In genomic region chr22:49435596-49435995, GRCh38 we compare ENCODE assay signal across 7 cellular contexts.
"Had no signal": no experiment of that assay in that cellular context is flagged by ENCODE, and none has a peak within 500 bp of the region (broad histone marks: within the 10 kb centered on the region; RNA-seq: fewer than 3 reads in every experiment).

No MANE protein-coding gene starts in this region.

- H3K27ac Mint-ChIP-seq: HFFc6 had no signal

- ATAC-seq: HCT116, K562 had no signal

- H3K4me3 ChIP-seq: GM23248, HAP-1, K562 had no signal

- H3K36me3 ChIP-seq: HAP-1 had no signal

- H3K27ac ChIP-seq: GM23248 had no signal

- H2AFZ ChIP-seq: GM23248 had no signal

- H3K9me3 ChIP-seq: HAP-1 had no signal

- DNase-seq: GM23248, GOT3, HFFc6, IMR-90 had no signal

- H3K9ac ChIP-seq: GM23248 had no signal

- H3K4me3 Mint-ChIP-seq: HFFc6 had no signal
